In genomic region chr22:46027219-46028068, GRCh38 we compare ENCODE assay signal across 10 cellular contexts. TPM values are rescaled to one million over a fixed set of nuclear protein-coding genes. Genes with fewer than 3 reads are reported as not detected.
DNase-seq lines count a peak whose midpoint lies in the region; ATAC-seq and TF ChIP-seq lines count a peak whose summit lies in the region.
"Had no signal": no experiment of that assay in that cellular context is flagged by ENCODE, and none has a peak within 500 bp of the region (broad histone marks: within the 10 kb centered on the region; RNA-seq: fewer than 3 reads in every experiment).

No MANE protein-coding gene starts in this region.

- no peak for TF ChIP-seq CTCF in nephron (IDR thresholded peaks at IDR 0.05; ENCODE audit: unreplicated experiment in 3 of 3)

- peaks cover 89% of the 10 kb centered on the region for H3K27me3 Mint-ChIP-seq in activated naive CD4-positive, alpha-beta T cell treated with anti-CD3 and anti-CD28 coated beads, Interleukin-2, amount 10 ng/mL, durations not matched to agents 7 days and 5 days
- H3K27me3 Mint-ChIP-seq in nephron (ENCODE audit: low read depth), result peaks cover 58% of the 10 kb centered on the region
- H3K27me3 Mint-ChIP-seq in activated CD8-positive, alpha-beta T cell treated with anti-CD3 and anti-CD28 coated beads, Interleukin-2, amount 10 ng/mL, durations not matched to agents 7 days and 5 days (ENCODE audit: low read depth), result peaks cover 36% of the 10 kb centered on the region

- no peak for ATAC-seq in GM21619 (IDR thresholded peaks at IDR 0.05; ENCODE audit: unreplicated experiment)
- ATAC-seq in activated CD8-positive, alpha-beta T cell treated with anti-CD3 and anti-CD28 coated beads, Interleukin-2, amount 10 ng/mL, durations not matched to agents 7 days and 5 days, result no peak

- POLR2A ChIA-PET in activated CD8-positive, alpha-beta T cell treated with anti-CD3 and anti-CD28 coated beads, Interleukin-2, amount 10 ng/mL, durations not matched to agents 7 days and 5 days (lab: Charles Lee), result no interaction called here

- H3K4me1 Mint-ChIP-seq in activated naive CD4-positive, alpha-beta T cell treated with anti-CD3 and anti-CD28 coated beads, Interleukin-2, amount 10 ng/mL, durations not matched to agents 7 days and 5 days, result peaks cover 8% of the 10 kb centered on the region
- peaks cover 5% of the 10 kb centered on the region for H3K4me1 Mint-ChIP-seq in nephron
- peaks cover 16% of the 10 kb centered on the region for H3K4me1 Mint-ChIP-seq in activated CD8-positive, alpha-beta T cell treated with anti-CD3 and anti-CD28 coated beads, Interleukin-2, amount 10 ng/mL, durations not matched to agents 7 days and 5 days (ENCODE audit: low read depth)

- H3K9me3 Mint-ChIP-seq in activated naive CD4-positive, alpha-beta T cell treated with anti-CD3 and anti-CD28 coated beads, Interleukin-2, amount 10 ng/mL, durations not matched to agents 7 days and 5 days, result no peaks in the 10 kb centered on the region
- H3K9me3 Mint-ChIP-seq in nephron, result no peaks in the 10 kb centered on the region
- H3K9me3 Mint-ChIP-seq in activated CD8-positive, alpha-beta T cell treated with anti-CD3 and anti-CD28 coated beads, Interleukin-2, amount 10 ng/mL, durations not matched to agents 7 days and 5 days (ENCODE audit: insufficient read depth), result no peaks in the 10 kb centered on the region

- CTCF ChIA-PET in activated naive CD4-positive, alpha-beta T cell treated with anti-CD3 and anti-CD28 coated beads, Interleukin-2, amount 10 ng/mL, durations not matched to agents 7 days and 5 days (lab: Charles Lee), result interaction anchor here (2.5 kb wide), 1 partner anchor 9 kb away, joined by 7 read pairs; no protein-coding TSS in a partner anchor
- CTCF ChIA-PET in activated CD8-positive, alpha-beta T cell treated with anti-CD3 and anti-CD28 coated beads, Interleukin-2, amount 10 ng/mL, durations not matched to agents 7 days and 5 days (lab: Charles Lee), result interaction anchor here (1.0 to 2.2 kb wide), 4 partner anchors 12 to 88 kb away, joined by 3 to 14 read pairs (median 4); no protein-coding TSS in a partner anchor

- DNase-seq in activated naive CD4-positive, alpha-beta T cell treated with anti-CD3 and anti-CD28 coated beads, Interleukin-2, amount 10 ng/mL, durations not matched to agents 7 days and 5 days, result peak; percentile 27
- no peak for DNase-seq in activated naive CD4-positive, alpha-beta T cell treated with anti-CD3 and anti-CD28 coated beads, Interleukin-2, amount 50 U/mL, for 16 hours
- DNase-seq in foreskin melanocyte (peak; percentile 47), dedifferentiated amniotic fluid mesenchymal stem cell (ENCODE audit: extremely low spot score) (no peak), NCI-H2227 (lab: John Stamatoyannopoulos, UW; ENCODE audit: unreplicated experiment) (no peak)
- DNase-seq in activated CD8-positive, alpha-beta T cell treated with anti-CD3 and anti-CD28 coated beads, Interleukin-2, amount 10 ng/mL, durations not matched to agents 7 days and 5 days, result no peak
- DNase-seq: effector CD8-positive, alpha-beta T cell had no signal

- no peak overlapping the region for H3K4me3 Mint-ChIP-seq in activated naive CD4-positive, alpha-beta T cell treated with anti-CD3 and anti-CD28 coated beads, Interleukin-2, amount 10 ng/mL, durations not matched to agents 7 days and 5 days
- peak overlapping the region; percentile 78 to 83 (median 79) for H3K4me3 Mint-ChIP-seq in nephron
- no peak overlapping the region for H3K4me3 Mint-ChIP-seq in activated CD8-positive, alpha-beta T cell treated with anti-CD3 and anti-CD28 coated beads, Interleukin-2, amount 10 ng/mL, durations not matched to agents 7 days and 5 days

- no peaks in the 10 kb centered on the region for H3K36me3 Mint-ChIP-seq in activated naive CD4-positive, alpha-beta T cell treated with anti-CD3 and anti-CD28 coated beads, Interleukin-2, amount 10 ng/mL, durations not matched to agents 7 days and 5 days
- no peaks in the 10 kb centered on the region for H3K36me3 Mint-ChIP-seq in nephron (ENCODE audit: low read depth)
- H3K36me3 Mint-ChIP-seq in activated CD8-positive, alpha-beta T cell treated with anti-CD3 and anti-CD28 coated beads, Interleukin-2, amount 10 ng/mL, durations not matched to agents 7 days and 5 days (ENCODE audit: low read depth), result no peaks in the 10 kb centered on the region

- no peak overlapping the region for H3K27ac Mint-ChIP-seq in activated naive CD4-positive, alpha-beta T cell treated with anti-CD3 and anti-CD28 coated beads, Interleukin-2, amount 10 ng/mL, durations not matched to agents 7 days and 5 days
- H3K27ac Mint-ChIP-seq in nephron, result peak overlapping the region; percentile 80 to 93 (median 85)
- no peak overlapping the region for H3K27ac Mint-ChIP-seq in activated CD8-positive, alpha-beta T cell treated with anti-CD3 and anti-CD28 coated beads, Interleukin-2, amount 10 ng/mL, durations not matched to agents 7 days and 5 days

RNA-seq across cellular contexts. Expression of gene WNT7B, which starts 50.5 kb away (rescaled TPM):
- total RNA-seq in activated CD8-positive, alpha-beta T cell treated with anti-CD3 and anti-CD28 coated beads, Interleukin-2, amount 10 ng/mL, durations not matched to agents 7 days and 5 days, result not detected
- total RNA-seq: LHCN-M2 had no signal

Comparison
In these comparisons a context has a peak if more than half of its experiments do, and no peak if none do; other contexts are left out.
1. DNase-seq: peak in activated naive CD4-positive, alpha-beta T cell treated with anti-CD3 and anti-CD28 coated beads, Interleukin-2, amount 10 ng/mL, durations not matched to agents 7 days and 5 days (single experiment) and foreskin melanocyte (single experiment); none in activated naive CD4-positive, alpha-beta T cell treated with anti-CD3 and anti-CD28 coated beads, Interleukin-2, amount 50 U/mL, for 16 hours (single experiment), activated CD8-positive, alpha-beta T cell treated with anti-CD3 and anti-CD28 coated beads, Interleukin-2, amount 10 ng/mL, durations not matched to agents 7 days and 5 days (single experiment), dedifferentiated amniotic fluid mesenchymal stem cell (single experiment) and NCI-H2227 (single experiment).
2. H3K27ac Mint-ChIP-seq: peak in nephron (3 of 3); none in activated naive CD4-positive, alpha-beta T cell treated with anti-CD3 and anti-CD28 coated beads, Interleukin-2, amount 10 ng/mL, durations not matched to agents 7 days and 5 days (single experiment) and activated CD8-positive, alpha-beta T cell treated with anti-CD3 and anti-CD28 coated beads, Interleukin-2, amount 10 ng/mL, durations not matched to agents 7 days and 5 days (single experiment).
3. H3K4me3 Mint-ChIP-seq: peak in nephron (3 of 3); none in activated naive CD4-positive, alpha-beta T cell treated with anti-CD3 and anti-CD28 coated beads, Interleukin-2, amount 10 ng/mL, durations not matched to agents 7 days and 5 days (single experiment) and activated CD8-positive, alpha-beta T cell treated with anti-CD3 and anti-CD28 coated beads, Interleukin-2, amount 10 ng/mL, durations not matched to agents 7 days and 5 days (single experiment).